8 cellular contexts compared by ENCODE assay signal in genomic region chr12:75635606-75636444, GRCh38.
A peak's percentile ranks its signal among the peaks of the same experiment; 100 is the strongest.
DNase-seq lines count a peak whose midpoint lies in the region; ATAC-seq and TF ChIP-seq lines count a peak whose summit lies in the region.

No MANE protein-coding gene starts in this region.

- no peak for TF ChIP-seq CTCF in GM23338 (conservative IDR thresholded peaks at IDR 0.05; ENCODE audit: low read depth in 2 of 2)
- TF ChIP-seq CTCF in uterus (IDR thresholded peaks at IDR 0.05): no peak
- no peak for TF ChIP-seq CTCF in ovary (IDR thresholded peaks at IDR 0.05)
- TF ChIP-seq CTCF in heart left ventricle (IDR thresholded peaks at IDR 0.05): no peak

- H3K9me2 ChIP-seq in GM23338 (ENCODE audit: insufficient read depth): no peaks in the 10 kb centered on the region; the same call in 1 of the 2 replicates

- no peaks in the 10 kb centered on the region for H3K9me3 ChIP-seq in uterus
- no peaks in the 10 kb centered on the region for H3K9me3 ChIP-seq in ovary
- H3K9me3 ChIP-seq in heart left ventricle: no peaks in the 10 kb centered on the region

- no peak overlapping the region for H2AFZ ChIP-seq in GM23338

- intact Hi-C loops in uterus (cut with DNase I; ENCODE audit: low total_unique reads) (no loop called here), ovary (cut with DNase I) (no loop called here), heart left ventricle (cut with DNase I) (loop anchor here in 1 of 10 donors (10.0 kb wide), 1 partner anchor 179 kb away; no protein-coding TSS in a partner anchor)

- peak overlapping the region; percentile 82; the same call in 1 of the 2 replicates for H3K27ac ChIP-seq in GM23338 (ENCODE audit: low read depth)
- H3K27ac ChIP-seq in uterus: no peak overlapping the region
- no peak overlapping the region for H3K27ac ChIP-seq in ovary
- H3K27ac ChIP-seq in heart left ventricle: no peak overlapping the region

- DNase-seq in DMS53 treated with DMSO at 0.1 percent for 48 hours (lab: John Stamatoyannopoulos, UW; ENCODE audit: unreplicated experiment): peak; percentile 66
- no peak for DNase-seq in GM23338 (ENCODE audit: low spot score)
- DNase-seq in RPMI7951 (ENCODE audit: low read depth): peak; percentile 95
- DNase-seq in foreskin melanocyte: peak; percentile 75
- no peak for DNase-seq in uterus
- no peak for DNase-seq in ovary
- no peak for DNase-seq in heart left ventricle

- H4K20me1 ChIP-seq in GM23338 (replicated peaks; ENCODE audit: insufficient read depth): no peaks in the 10 kb centered on the region

- no peaks in the 10 kb centered on the region for H3K9me3 Mint-ChIP-seq in GM23338

- ATAC-seq in GM23338 (no peak), GM18873 (IDR thresholded peaks at IDR 0.05; ENCODE audit: low FRiP score, unreplicated experiment) (no peak), heart left ventricle (no peak)

- H3K4me1 Mint-ChIP-seq in GM23338: peaks cover 51% of the 10 kb centered on the region

- TF ChIP-seq EP300 in ovary (IDR thresholded peaks at IDR 0.05): no peak

- no peak for TF ChIP-seq POLR2A in uterus (IDR thresholded peaks at IDR 0.05)
- TF ChIP-seq POLR2A in ovary (IDR thresholded peaks at IDR 0.05): no peak
- no peak for TF ChIP-seq POLR2A in heart left ventricle (IDR thresholded peaks at IDR 0.05)

- H3K4me1 ChIP-seq in GM23338 (ENCODE audit: insufficient read depth) (peaks cover 48% of the 10 kb centered on the region), uterus (no peaks in the 10 kb centered on the region), ovary (ENCODE audit: insufficient read depth) (no peaks in the 10 kb centered on the region), heart left ventricle (peaks cover 0 to 21% (median 0%) of the 10 kb centered on the region in 12 donors)

- H3K36me3 Mint-ChIP-seq in GM23338 (ENCODE audit: low read depth): no peaks in the 10 kb centered on the region

- H3K4me2 ChIP-seq in GM23338: 0 out of 2 replicates have a peak overlapping the region, but pooled peaks have one; percentile 60

- H3K27ac Mint-ChIP-seq in GM23338: peak overlapping the region; percentile 84

- H3F3A ChIP-seq in GM23338 (replicated peaks; ENCODE audit: low read depth): 0 out of 2 replicates have a peak, but pooled peaks cover 6% of the 10 kb centered on the region

- WGBS in ovary, 3 donors: 58 to 66% (median 60%) methylated on average over 6 of the region's 6 CpGs
- 86 to 90% (median 87%) methylated on average over 6 of the region's 6 CpGs for WGBS in heart left ventricle, 4 donors

- H3K36me3 ChIP-seq in GM23338 (ENCODE audit: insufficient read depth) (no peaks in the 10 kb centered on the region), uterus (no peaks in the 10 kb centered on the region), ovary (no peaks in the 10 kb centered on the region), heart left ventricle (no peaks in the 10 kb centered on the region)

- H3K27me3 ChIP-seq in GM23338 (ENCODE audit: insufficient read depth) (no peaks in the 10 kb centered on the region), uterus (no peaks in the 10 kb centered on the region), ovary (no peaks in the 10 kb centered on the region), heart left ventricle (no peaks in the 10 kb centered on the region)

- H3K79me2 ChIP-seq in GM23338 (replicated peaks; ENCODE audit: insufficient read depth): no peaks in the 10 kb centered on the region

- no peak overlapping the region for H3K4me3 ChIP-seq in GM23338
- no peak overlapping the region for H3K4me3 ChIP-seq in uterus
- H3K4me3 ChIP-seq in ovary: no peak overlapping the region
- H3K4me3 ChIP-seq in heart left ventricle: no peak overlapping the region

- peaks cover 5% of the 10 kb centered on the region for H3K27me3 Mint-ChIP-seq in GM23338 (ENCODE audit: insufficient read depth, low read depth, poor library complexity)

- no peak overlapping the region; the same call in 2 of the 3 replicates for H3K4me3 Mint-ChIP-seq in GM23338

TF ChIP-seq in GM23338, 12 proteins besides CTCF, POLR2A, EP300 and RAD21 (continues in another document):
- no peak for TF ChIP-seq ZNF331 (CRISPR knock-in tag; IDR thresholded peaks at IDR 0.05; ENCODE audit: low read depth)
- no peak for TF ChIP-seq STAT1 (IDR thresholded peaks at IDR 0.05; ENCODE audit: unreplicated experiment)
- no peak for TF ChIP-seq ETS1 (IDR thresholded peaks at IDR 0.05)
- no peak for TF ChIP-seq EZH2 (IDR thresholded peaks at IDR 0.05; ENCODE audit: low read depth, unreplicated experiment)
- no peak for TF ChIP-seq REST (IDR thresholded peaks at IDR 0.05; ENCODE audit: unreplicated experiment)
- no peak for TF ChIP-seq JUNB (IDR thresholded peaks at IDR 0.05; ENCODE audit: unreplicated experiment)
- TF ChIP-seq ZNF114 (CRISPR knock-in tag; IDR thresholded peaks at IDR 0.05): no peak
- no peak for TF ChIP-seq POLR2AphosphoS5 (IDR thresholded peaks at IDR 0.05; ENCODE audit: low read depth)

Comparison
In these comparisons a context has a peak if more than half of its experiments do, and no peak if none do; other contexts are left out.
1. DNase-seq: peak in DMS53 treated with DMSO at 0.1 percent for 48 hours (single experiment), RPMI7951 (single experiment) and foreskin melanocyte (single experiment); none in GM23338 (single experiment), uterus (0 of 2), ovary (0 of 5) and heart left ventricle (0 of 5).